23 cellular contexts compared by ENCODE assay signal in genomic region chr11:108472681-108473080, GRCh38. TPM values are rescaled to one million over a fixed set of nuclear protein-coding genes. Genes with fewer than 3 reads are reported as not detected.
"Had no signal": no experiment of that assay in that cellular context is flagged by ENCODE, and none has a peak within 500 bp of the region (broad histone marks: within the 10 kb centered on the region; RNA-seq: fewer than 3 reads in every experiment).

No MANE protein-coding gene starts in this region.

- DNase-seq: hippocampal formation; kidney glomerular epithelial cell; left colon; left lung; midbrain; mucosa of descending colon; naive thymus-derived CD4-positive, alpha-beta T cell; ovary; stimulated activated CD4-positive, alpha-beta T cell treated with anti-CD3 and anti-CD28 coated beads, Interleukin-12 subunit alpha, Interleukin-12 subunit beta, amount 100 ng/mL, for 4 hours; stimulated activated CD4-positive, alpha-beta T cell treated with anti-CD3 and anti-CD28 coated beads, Interleukin-15, amount 100 ng/mL, for 24 hours; stimulated activated CD4-positive, alpha-beta T cell treated with anti-CD3 and anti-CD28 coated beads, Interleukin-2, amount 100 ng/mL, for 24 hours; stimulated activated CD4-positive, alpha-beta T cell treated with anti-CD3 and anti-CD28 coated beads, Interleukin-4, amount 100 ng/mL, for 1 hour; stimulated activated naive B cell treated with anti-CD40 and anti-IgM and Interleukin-4, amounts not matched to agents 10 μg/mL and 1 μg/mL and 100 μg/mL, for 72 hours; stimulated activated naive CD8-positive, alpha-beta T cell treated with anti-CD3 and anti-CD28 coated beads, Interleukin-15, Interleukin-2, amounts not matched to agents 100 U/mL and 50 U/mL, for 24 hours; tibial artery; upper lobe of right lung had no signal

- H3K36me3 ChIP-seq: ovary had no signal

- H3K27me3 ChIP-seq: left lung, ovary, right atrium auricular region, suprapubic skin, tibial artery, upper lobe of right lung had no signal

- H3K27ac ChIP-seq: left lung, ovary, suprapubic skin, thoracic aorta, tibial artery, upper lobe of right lung had no signal

- H3K9me3 ChIP-seq: left lung, mucosa of descending colon, ovary, right atrium auricular region, suprapubic skin, thoracic aorta, tibial artery, upper lobe of right lung had no signal

- ATAC-seq: left colon; left lung; mucosa of descending colon; naive thymus-derived CD4-positive, alpha-beta T cell; natural killer cell treated with Interleukin-12 subunit alpha and Interleukin-12 subunit beta and Interleukin-15 and Interleukin-18, amount 100 ng/mL, for 72 hours; sciatic nerve; stimulated activated naive B cell treated with anti-CD40 and anti-IgM and Interleukin-4, amounts not matched to agents 10 μg/mL and 1 μg/mL and 100 μg/mL, for 72 hours; stimulated activated naive CD8-positive, alpha-beta T cell treated with anti-CD3 and anti-CD28 coated beads, Interleukin-15, Interleukin-2, amounts not matched to agents 100 U/mL and 50 U/mL, for 24 hours; upper lobe of right lung had no signal

- H3K4me3 ChIP-seq: left lung, lung, mucosa of descending colon, ovary, right atrium auricular region, skin epidermis, suprapubic skin, thoracic aorta, tibial artery, upper lobe of right lung had no signal

RNA-seq across cellular contexts. Expression of gene C11orf65, which starts 5.4 kb away (rescaled TPM):
- total RNA-seq: thoracic aorta had no signal
